In the genomic region with DNA sequence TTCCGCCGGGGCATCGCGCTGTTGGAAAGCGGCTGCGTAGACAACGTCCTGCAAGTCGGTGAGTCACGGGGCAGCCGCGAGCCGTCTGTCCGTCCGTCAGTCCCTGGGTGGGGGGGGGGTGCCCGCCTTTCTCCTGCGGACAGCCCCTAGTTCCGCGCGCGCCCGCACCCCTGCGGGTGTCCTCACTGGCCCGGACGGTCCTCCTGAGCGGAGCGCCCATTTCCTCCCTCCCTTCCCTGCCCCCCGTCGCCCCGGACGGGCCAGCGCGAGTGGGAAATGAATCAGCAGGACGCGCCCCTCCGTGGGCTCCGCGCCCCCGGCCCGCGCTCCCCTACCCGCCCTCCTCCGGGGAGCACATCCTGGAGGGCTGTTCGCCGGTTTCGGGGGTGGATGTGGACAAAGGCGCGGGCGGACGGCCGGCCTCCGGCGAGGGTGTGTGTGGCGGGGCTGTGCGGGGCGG, we compare ENCODE assay signal across 8 cellular contexts. TPM values are rescaled to one million over a fixed set of nuclear protein-coding genes. Genes with fewer than 3 reads are reported as not detected.
DNase-seq lines count a peak whose midpoint lies in the region; ATAC-seq and TF ChIP-seq lines count a peak whose summit lies in the region.

No MANE protein-coding gene starts in this region.

- H3K4me3 Mint-ChIP-seq in CD14-positive monocyte (peak overlapping the region; percentile 92 to 98), IgD-negative memory B cell (peak overlapping the region; percentile 52 to 98 (median 82)), type B pancreatic cell (peak overlapping the region; percentile 98)
- H3K4me3 Mint-ChIP-seq in activated CD8-positive, alpha-beta T cell treated with anti-CD3 and anti-CD28 coated beads, Interleukin-2, amount 10 ng/mL, durations not matched to agents 7 days and 5 days: peak overlapping the region; percentile 76

- no peaks in the 10 kb centered on the region for H3K36me3 ChIP-seq in esophagus (ENCODE audit: control insufficient read depth in 2 of 2, insufficient read depth in 2 of 2, low read length in 1 of 2)
- H3K36me3 ChIP-seq in muscle layer of colon (ENCODE audit: insufficient read depth, low read length): no peaks in the 10 kb centered on the region

- CTCF ChIA-PET in activated CD8-positive, alpha-beta T cell treated with anti-CD3 and anti-CD28 coated beads, Interleukin-2, amount 10 ng/mL, durations not matched to agents 7 days and 5 days (lab: Charles Lee): no interaction called here

- H3K9ac ChIP-seq in muscle layer of colon (ENCODE audit: low read length): no peak overlapping the region

- POLR2A ChIA-PET in activated CD8-positive, alpha-beta T cell treated with anti-CD3 and anti-CD28 coated beads, Interleukin-2, amount 10 ng/mL, durations not matched to agents 7 days and 5 days (lab: Charles Lee): no interaction called here

- H3K9me3 ChIP-seq in esophagus (ENCODE audit: control insufficient read depth in 2 of 2, insufficient read depth in 1 of 2, low read depth in 1 of 2, low read length in 1 of 2) (no peaks in the 10 kb centered on the region), muscle layer of colon (ENCODE audit: low read length) (no peaks in the 10 kb centered on the region)

- ATAC-seq in activated CD8-positive, alpha-beta T cell treated with anti-CD3 and anti-CD28 coated beads, Interleukin-2, amount 10 ng/mL, durations not matched to agents 7 days and 5 days: no peak
- ATAC-seq in GM21786 (IDR thresholded peaks at IDR 0.05; ENCODE audit: unreplicated experiment) (no peak), HG03565 (IDR thresholded peaks at IDR 0.05; ENCODE audit: unreplicated experiment) (no peak)

- DNase-seq in CD14-positive monocyte (ENCODE audit: low spot score) (peak; percentile 74), type B pancreatic cell (ENCODE audit: extremely low spot score, unreplicated experiment) (peak; percentile 71)
- DNase-seq in activated CD8-positive, alpha-beta T cell treated with anti-CD3 and anti-CD28 coated beads, Interleukin-2, amount 10 ng/mL, durations not matched to agents 7 days and 5 days: peak; percentile 33

- H3K27me3 Mint-ChIP-seq in CD14-positive monocyte (ENCODE audit: low read depth in 3 of 3) (peaks cover 0 to 2% (median 0%) of the 10 kb centered on the region in 3 donors), IgD-negative memory B cell (peaks cover 5% of the 10 kb centered on the region), type B pancreatic cell (peaks cover 7% of the 10 kb centered on the region)
- H3K27me3 Mint-ChIP-seq in activated CD8-positive, alpha-beta T cell treated with anti-CD3 and anti-CD28 coated beads, Interleukin-2, amount 10 ng/mL, durations not matched to agents 7 days and 5 days (ENCODE audit: low read depth): peaks cover 37% of the 10 kb centered on the region

- H3K9me3 Mint-ChIP-seq in CD14-positive monocyte (peaks cover 3 to 10% (median 8%) of the 10 kb centered on the region in 7 donors), IgD-negative memory B cell (peaks cover 0 to 3% (median 0%) of the 10 kb centered on the region in 3 donors), type B pancreatic cell (no peaks in the 10 kb centered on the region)
- H3K9me3 Mint-ChIP-seq in activated CD8-positive, alpha-beta T cell treated with anti-CD3 and anti-CD28 coated beads, Interleukin-2, amount 10 ng/mL, durations not matched to agents 7 days and 5 days (ENCODE audit: insufficient read depth): no peaks in the 10 kb centered on the region

- H3K4me1 Mint-ChIP-seq in CD14-positive monocyte (peaks cover 57% of the 10 kb centered on the region), IgD-negative memory B cell (peaks cover 35 to 42% (median 41%) of the 10 kb centered on the region in 3 donors), type B pancreatic cell (ENCODE audit: unreplicated experiment) (peaks cover 34% of the 10 kb centered on the region)
- H3K4me1 Mint-ChIP-seq in activated CD8-positive, alpha-beta T cell treated with anti-CD3 and anti-CD28 coated beads, Interleukin-2, amount 10 ng/mL, durations not matched to agents 7 days and 5 days (ENCODE audit: low read depth): peaks cover 36% of the 10 kb centered on the region

- H3K27ac Mint-ChIP-seq in CD14-positive monocyte: peak overlapping the region; percentile 25 to 92 (median 91)
- no peak overlapping the region for H3K27ac Mint-ChIP-seq in IgD-negative memory B cell
- no peak overlapping the region for H3K27ac Mint-ChIP-seq in activated CD8-positive, alpha-beta T cell treated with anti-CD3 and anti-CD28 coated beads, Interleukin-2, amount 10 ng/mL, durations not matched to agents 7 days and 5 days
- no peak overlapping the region for H3K27ac Mint-ChIP-seq in type B pancreatic cell

- TF ChIP-seq CTCF in CD14-positive monocyte (IDR thresholded peaks at IDR 0.05) (no peak), type B pancreatic cell (conservative IDR thresholded peaks at IDR 0.05) (no peak)

- WGBS in esophagus, 2 donors: 0% methylated on average over 23 to 54 of the region's 55 CpGs

- peak overlapping the region; percentile 81 to 98 for H3K27ac ChIP-seq in esophagus (ENCODE audit: low read depth in 2 of 2, low read length in 1 of 2)
- H3K27ac ChIP-seq in muscle layer of colon (ENCODE audit: low read depth, low read length): peak overlapping the region; percentile 95

- H3K4me1 ChIP-seq in esophagus (ENCODE audit: control insufficient read depth in 2 of 2, insufficient read depth in 2 of 2, low read length in 1 of 2): peaks cover 2 to 4% of the 10 kb centered on the region in 2 donors
- peaks cover 32% of the 10 kb centered on the region for H3K4me1 ChIP-seq in muscle layer of colon (ENCODE audit: insufficient read depth, low read length)

- no peaks in the 10 kb centered on the region for H3K27me3 ChIP-seq in esophagus (ENCODE audit: control insufficient read depth in 1 of 2, insufficient read depth in 2 of 2, low read length in 2 of 2)
- no peaks in the 10 kb centered on the region for H3K27me3 ChIP-seq in muscle layer of colon (ENCODE audit: control insufficient read depth in 1 of 2, insufficient read depth in 2 of 2, low read length in 2 of 2)

- peaks cover 34 to 46% of the 10 kb centered on the region in 2 donors for H3K36me3 Mint-ChIP-seq in CD14-positive monocyte
- peaks cover 10% of the 10 kb centered on the region for H3K36me3 Mint-ChIP-seq in IgD-negative memory B cell
- H3K36me3 Mint-ChIP-seq in activated CD8-positive, alpha-beta T cell treated with anti-CD3 and anti-CD28 coated beads, Interleukin-2, amount 10 ng/mL, durations not matched to agents 7 days and 5 days (ENCODE audit: low read depth): peaks cover 11% of the 10 kb centered on the region
- peaks cover 20% of the 10 kb centered on the region for H3K36me3 Mint-ChIP-seq in type B pancreatic cell

- intact Hi-C loops in CD14-positive monocyte (cut with micrococcal nuclease): loop anchor here (5.0 to 10.0 kb wide), 4 partner anchors 56 to 278 kb away; a partner anchor contains a TSS

- H3K4me3 ChIP-seq in esophagus (ENCODE audit: low read depth in 1 of 2, low read length in 2 of 2) (peak overlapping the region; percentile 86 to 89), muscle layer of colon (ENCODE audit: low read depth in 1 of 2, low read length in 2 of 2) (peak overlapping the region; percentile 86 to 91)

RNA-seq across cellular contexts. Expression of a gene that starts 0.9 kb away (rescaled TPM):
- polyA plus RNA-seq in CD14-positive monocyte (1 to 10 TPM; 1.7 to 2.7 TPM), IgD-negative memory B cell (0.60 TPM), esophagus (1 to 10 TPM; 3.6 to 5.4 TPM)
- 1 to 10 TPM; 2.5 to 2.6 TPM for total RNA-seq in activated CD8-positive, alpha-beta T cell treated with anti-CD3 and anti-CD28 coated beads, Interleukin-2, amount 10 ng/mL, durations not matched to agents 7 days and 5 days
- total RNA-seq in type B pancreatic cell (ENCODE audit: low replicate concordance): 22.4 and 24.6 TPM in 2 replicates

Comparison
In these comparisons a context has a peak if more than half of its experiments do, and no peak if none do; other contexts are left out.
1. H3K27ac Mint-ChIP-seq: peak in CD14-positive monocyte (7 of 7); none in IgD-negative memory B cell (0 of 3), activated CD8-positive, alpha-beta T cell treated with anti-CD3 and anti-CD28 coated beads, Interleukin-2, amount 10 ng/mL, durations not matched to agents 7 days and 5 days (single experiment) and type B pancreatic cell (single experiment).
2. Peak in every context shown above with its lines, with median percentiles within 50 percentile points of each other: DNase-seq and H3K4me3 Mint-ChIP-seq.